7 cellular contexts compared by ENCODE assay signal in genomic region chr12:55704824-55705780, GRCh38. TPM values are rescaled to one million over a fixed set of nuclear protein-coding genes. Genes with fewer than 3 reads are reported as not detected.
DNase-seq lines count a peak whose midpoint lies in the region; ATAC-seq and TF ChIP-seq lines count a peak whose summit lies in the region.
"Had no signal": no experiment of that assay in that cellular context is flagged by ENCODE, and none has a peak within 500 bp of the region (broad histone marks: within the 10 kb centered on the region; RNA-seq: fewer than 3 reads in every experiment).

No MANE protein-coding gene starts in this region.

- H3K9me3 Mint-ChIP-seq in natural killer cell treated with Interleukin-12 subunit alpha and Interleukin-12 subunit beta and Interleukin-15 and Interleukin-18, amount 100 ng/mL, for 72 hours = no peaks in the 10 kb centered on the region

- TF ChIP-seq CTCF in HEK293 (tag by site-specific recombination; IDR thresholded peaks at IDR 0.05) (no peak), heart left ventricle (IDR thresholded peaks at IDR 0.05) (no peak), brain microvascular endothelial cell (IDR thresholded peaks at IDR 0.05; ENCODE audit: low read depth, low read length, missing control alignments) (no peak)

- no peak overlapping the region for H3K4me3 Mint-ChIP-seq in natural killer cell treated with Interleukin-12 subunit alpha and Interleukin-12 subunit beta and Interleukin-15 and Interleukin-18, amount 100 ng/mL, for 72 hours

- H3K27ac ChIP-seq in HEK293 (ENCODE audit: extremely low read depth, low read depth, low read length) (no peak overlapping the region), heart left ventricle (peak overlapping the region; percentile 65 to 99 (median 92)), brain microvascular endothelial cell (no peak overlapping the region)
- H3K27ac ChIP-seq: KMS-11 had no signal

- H3K4me1 ChIP-seq in HEK293 (ENCODE audit: control insufficient read depth, insufficient read depth, low read length) = no peaks in the 10 kb centered on the region; the same call in 1 of the 2 replicates
- peaks cover 4 to 81% (median 35%) of the 10 kb centered on the region in 12 donors for H3K4me1 ChIP-seq in heart left ventricle

- in situ Hi-C loops in brain microvascular endothelial cell (cut with HindIII; ENCODE audit: low pct_ligation_motif_present, low sequenced_read_pairs) = no loop called here

- H3K9me3 ChIP-seq in HEK293 (ENCODE audit: control insufficient read depth, insufficient read depth, low read depth, low read length) (no peaks in the 10 kb centered on the region), heart left ventricle (no peaks in the 10 kb centered on the region)

- no peak overlapping the region for H3K27ac Mint-ChIP-seq in natural killer cell treated with Interleukin-12 subunit alpha and Interleukin-12 subunit beta and Interleukin-15 and Interleukin-18, amount 100 ng/mL, for 72 hours

- TF ChIP-seq POLR2A in heart left ventricle (IDR thresholded peaks at IDR 0.05) = no peak

- no peaks in the 10 kb centered on the region for H3K36me3 Mint-ChIP-seq in natural killer cell treated with Interleukin-12 subunit alpha and Interleukin-12 subunit beta and Interleukin-15 and Interleukin-18, amount 100 ng/mL, for 72 hours

- DNase-seq in heart left ventricle (peak in 3 of 5 donors; percentile 48 to 60 (median 59)), retina (peak; percentile 37), SHP77 treated with DMSO at 0.1 percent for 48 hours (lab: John Stamatoyannopoulos, UW) (no peak), brain microvascular endothelial cell (no peak)
- no peak for DNase-seq in natural killer cell treated with Interleukin-12 subunit alpha and Interleukin-12 subunit beta and Interleukin-15 and Interleukin-18, amount 100 ng/mL, for 72 hours (ENCODE audit: low spot score)

- no peak overlapping the region for H3K4me3 ChIP-seq in HEK293 (ENCODE audit: low read depth, low read length)
- peak overlapping the region; percentile 48 to 87 (median 71) for H3K4me3 ChIP-seq in heart left ventricle
- no peak overlapping the region for H3K4me3 ChIP-seq in brain microvascular endothelial cell (ENCODE audit: low read depth, low read length)

- H3K36me3 ChIP-seq in HEK293 (ENCODE audit: control insufficient read depth in 2 of 2, insufficient read depth in 1 of 2, low read length in 2 of 2) (no peaks in the 10 kb centered on the region), heart left ventricle (peaks cover 0 to 23% (median 0%) of the 10 kb centered on the region in 9 donors), brain microvascular endothelial cell (replicated peaks) (no peaks in the 10 kb centered on the region)

- peaks cover 19 to 22% of the 10 kb centered on the region in 2 donors for H3K4me1 Mint-ChIP-seq in natural killer cell treated with Interleukin-12 subunit alpha and Interleukin-12 subunit beta and Interleukin-15 and Interleukin-18, amount 100 ng/mL, for 72 hours (ENCODE audit: low read depth in 2 of 2)

- POLR2A ChIA-PET in HEK293 (lab: Yijun Ruan, JAX) = interaction anchor here (0.6 to 2.4 kb wide), 6 partner anchors 11 to 922 kb away, joined by 3 to 12 read pairs (median 5); partner anchors contain the start of gene CD63

- H3K27me3 ChIP-seq in heart left ventricle (no peaks in the 10 kb centered on the region), brain microvascular endothelial cell (replicated peaks) (peaks cover 12% of the 10 kb centered on the region)

- WGBS in heart left ventricle, 4 donors = 34 to 48% (median 40%) methylated on average over 9 of the region's 9 CpGs

- H3K27me3 Mint-ChIP-seq in natural killer cell treated with Interleukin-12 subunit alpha and Interleukin-12 subunit beta and Interleukin-15 and Interleukin-18, amount 100 ng/mL, for 72 hours = peaks cover 24 to 31% of the 10 kb centered on the region in 2 donors

- intact Hi-C loops in heart left ventricle (cut with DNase I) = loop anchor here in 1 of 10 donors (5.0 kb wide), 1 partner anchor 48 kb away; no protein-coding TSS in a partner anchor

- ATAC-seq in heart left ventricle = peak in 1 of 4 donors; percentile 27
- no peak for ATAC-seq in natural killer cell treated with Interleukin-12 subunit alpha and Interleukin-12 subunit beta and Interleukin-15 and Interleukin-18, amount 100 ng/mL, for 72 hours

- CTCF ChIA-PET in HEK293 (lab: Yijun Ruan, JAX) = interaction anchor here (0.5 to 3.5 kb wide), 17 partner anchors 9 to 1865 kb away, joined by 3 to 21 read pairs (median 5); partner anchors contain the start of genes BLOC1S1, CD63 and RDH5

TF ChIP-seq in HEK293, 187 proteins besides CTCF, POLR2A, EP300 and RAD21:
- TF ChIP-seq ZNF10 (tag by site-specific recombination; IDR thresholded peaks at IDR 0.05) (no peak), ZNF654 (tag by site-specific recombination; IDR thresholded peaks at IDR 0.05; ENCODE audit: low read depth) (no peak), GLIS2 (tag by site-specific recombination; IDR thresholded peaks at IDR 0.05) (peak; percentile 52), ZNF626 (tag by site-specific recombination; IDR thresholded peaks at IDR 0.05) (no peak), KLF10 (tag by site-specific recombination; IDR thresholded peaks at IDR 0.05) (no peak), ZBTB49 (tag by site-specific recombination; IDR thresholded peaks at IDR 0.05; ENCODE audit: low read depth) (no peak), ZNF37A (tag by site-specific recombination; IDR thresholded peaks at IDR 0.05) (no peak), GLIS1 (tag by site-specific recombination; IDR thresholded peaks at IDR 0.05) (peak; percentile 76)
- TF ChIP-seq, protein P1, sequence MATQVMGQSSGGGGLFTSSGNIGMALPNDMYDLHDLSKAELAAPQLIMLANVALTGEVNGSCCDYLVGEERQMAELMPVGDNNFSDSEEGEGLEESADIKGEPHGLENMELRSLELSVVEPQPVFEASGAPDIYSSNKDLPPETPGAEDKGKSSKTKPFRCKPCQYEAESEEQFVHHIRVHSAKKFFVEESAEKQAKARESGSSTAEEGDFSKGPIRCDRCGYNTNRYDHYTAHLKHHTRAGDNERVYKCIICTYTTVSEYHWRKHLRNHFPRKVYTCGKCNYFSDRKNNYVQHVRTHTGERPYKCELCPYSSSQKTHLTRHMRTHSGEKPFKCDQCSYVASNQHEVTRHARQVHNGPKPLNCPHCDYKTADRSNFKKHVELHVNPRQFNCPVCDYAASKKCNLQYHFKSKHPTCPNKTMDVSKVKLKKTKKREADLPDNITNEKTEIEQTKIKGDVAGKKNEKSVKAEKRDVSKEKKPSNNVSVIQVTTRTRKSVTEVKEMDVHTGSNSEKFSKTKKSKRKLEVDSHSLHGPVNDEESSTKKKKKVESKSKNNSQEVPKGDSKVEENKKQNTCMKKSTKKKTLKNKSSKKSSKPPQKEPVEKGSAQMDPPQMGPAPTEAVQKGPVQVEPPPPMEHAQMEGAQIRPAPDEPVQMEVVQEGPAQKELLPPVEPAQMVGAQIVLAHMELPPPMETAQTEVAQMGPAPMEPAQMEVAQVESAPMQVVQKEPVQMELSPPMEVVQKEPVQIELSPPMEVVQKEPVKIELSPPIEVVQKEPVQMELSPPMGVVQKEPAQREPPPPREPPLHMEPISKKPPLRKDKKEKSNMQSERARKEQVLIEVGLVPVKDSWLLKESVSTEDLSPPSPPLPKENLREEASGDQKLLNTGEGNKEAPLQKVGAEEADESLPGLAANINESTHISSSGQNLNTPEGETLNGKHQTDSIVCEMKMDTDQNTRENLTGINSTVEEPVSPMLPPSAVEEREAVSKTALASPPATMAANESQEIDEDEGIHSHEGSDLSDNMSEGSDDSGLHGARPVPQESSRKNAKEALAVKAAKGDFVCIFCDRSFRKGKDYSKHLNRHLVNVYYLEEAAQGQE (tag by site-specific recombination; IDR thresholded peaks at IDR 0.05) = no peak

RNA-seq across cellular contexts. Expression of gene ITGA7, which starts 2.6 kb away (rescaled TPM):
- 1,000 to 10,000 TPM in 1 of 9 donors, 100 to 1,000 TPM in 8; 199 to 1,007 (median 620) TPM for total RNA-seq in heart left ventricle
- polyA plus RNA-seq in heart left ventricle = 100 to 1,000 TPM; 173 to 573 TPM
- total RNA-seq in natural killer cell treated with Interleukin-12 subunit alpha and Interleukin-12 subunit beta and Interleukin-15 and Interleukin-18, amount 100 ng/mL, for 72 hours = 1 to 10 TPM; 2.1 to 4.2 TPM

RNA-seq across cellular contexts. Expression of gene BLOC1S1, which starts 10.7 kb away (rescaled TPM):
- total RNA-seq in heart left ventricle = 100 to 1,000 TPM in 5 of 9 donors, 10 to 100 TPM in 4; 71.3 to 173 (median 131) TPM
- polyA plus RNA-seq in heart left ventricle = 100 to 1,000 TPM; 187 to 314 TPM
- 10 to 100 TPM; 54.8 to 85.8 TPM for total RNA-seq in natural killer cell treated with Interleukin-12 subunit alpha and Interleukin-12 subunit beta and Interleukin-15 and Interleukin-18, amount 100 ng/mL, for 72 hours

RNA-seq across cellular contexts. Expression of gene RDH5, which starts 15.1 kb away (rescaled TPM):
- total RNA-seq in heart left ventricle = 10 to 100 TPM in 8 of 9 donors, 1 to 10 TPM in 1; 5.9 to 20.5 (median 16.2) TPM
- polyA plus RNA-seq in heart left ventricle = 10 to 100 TPM; 25.8 to 42.4 TPM
- total RNA-seq in natural killer cell treated with Interleukin-12 subunit alpha and Interleukin-12 subunit beta and Interleukin-15 and Interleukin-18, amount 100 ng/mL, for 72 hours = 10 to 100 TPM; 10.2 to 11.7 TPM

RNA-seq across cellular contexts. Expression of gene CD63, which starts 23.7 kb away (rescaled TPM):
- 1,000 to 10,000 TPM in 3 of 9 donors, 100 to 1,000 TPM in 6; 475 to 1,670 (median 767) TPM for total RNA-seq in heart left ventricle
- 1,000 to 10,000 TPM; 1,034 to 2,790 TPM for polyA plus RNA-seq in heart left ventricle
- total RNA-seq in natural killer cell treated with Interleukin-12 subunit alpha and Interleukin-12 subunit beta and Interleukin-15 and Interleukin-18, amount 100 ng/mL, for 72 hours = 100 to 1,000 TPM; 263 to 327 TPM

RNA-seq across cellular contexts. Expression of gene GDF11, which starts 37.8 kb away (rescaled TPM):
- total RNA-seq in heart left ventricle = 10 to 100 TPM in 7 of 9 donors, 1 to 10 TPM in 2; 7.8 to 18.2 (median 12.4) TPM
- polyA plus RNA-seq in heart left ventricle = 10 to 100 TPM in 1 of 2 donors, 1 to 10 TPM in 1; 6.9 to 15.7 TPM
- 10 to 100 TPM in 1 of 2 donors, 1 to 10 TPM in 1; 5.0 to 18.4 TPM for total RNA-seq in natural killer cell treated with Interleukin-12 subunit alpha and Interleukin-12 subunit beta and Interleukin-15 and Interleukin-18, amount 100 ng/mL, for 72 hours

Comparison
In these comparisons a context has a peak if more than half of its experiments do, and no peak if none do; other contexts are left out.
1. H3K27ac ChIP-seq: peak in heart left ventricle (12 of 12); none in HEK293 (single experiment) and brain microvascular endothelial cell (single experiment).
2. H3K4me3 ChIP-seq: peak in heart left ventricle (12 of 12); none in HEK293 (single experiment) and brain microvascular endothelial cell (single experiment).
3. DNase-seq: peak in heart left ventricle (3 of 5) and retina (single experiment); none in SHP77 treated with DMSO at 0.1 percent for 48 hours (single experiment), brain microvascular endothelial cell (single experiment) and natural killer cell treated with Interleukin-12 subunit alpha and Interleukin-12 subunit beta and Interleukin-15 and Interleukin-18, amount 100 ng/mL, for 72 hours (single experiment).
4. RNA of gene ITGA7, which starts 2.6 kb away (total RNA-seq): 199 to 1,007 TPM in heart left ventricle; 2.1 to 4.2 TPM in natural killer cell treated with Interleukin-12 subunit alpha and Interleukin-12 subunit beta and Interleukin-15 and Interleukin-18, amount 100 ng/mL, for 72 hours; every median in the first group is over 10 times any median in the second.